Comparison of ENCODE assay signal across 24 cellular contexts in genomic region chr20:10221022-10221421, GRCh38. TPM values are rescaled to one million over a fixed set of nuclear protein-coding genes. Genes with fewer than 3 reads are reported as not detected.
"Had no signal": no experiment of that assay in that cellular context is flagged by ENCODE, and none has a peak within 500 bp of the region (broad histone marks: within the 10 kb centered on the region; RNA-seq: fewer than 3 reads in every experiment).

No MANE protein-coding gene starts in this region.

- ATAC-seq: foreskin keratinocyte; left lung; naive thymus-derived CD4-positive, alpha-beta T cell; psoas muscle; right cardiac atrium; T-cell had no signal

- H2AFZ ChIP-seq: hepatocyte had no signal

- H3K4me3 ChIP-seq: hepatocyte, left lung, lung, psoas muscle, thyroid gland had no signal

- H3K36me3 Mint-ChIP-seq: immature natural killer cell, T-cell had no signal

- H3K4me2 ChIP-seq: hepatocyte had no signal

- DNase-seq: activated CD4-positive, alpha-beta T cell treated with anti-CD3 and anti-CD28 coated beads for 1 hour; activated CD4-positive, alpha-beta T cell treated with anti-CD3 and anti-CD28 coated beads, Interleukin-2, amount 50 U/mL, for 4 hours; activated CD8-positive, alpha-beta memory T cell treated with anti-CD3 and anti-CD28 coated beads for 24 hours; activated CD8-positive, alpha-beta memory T cell treated with anti-CD3 and anti-CD28 coated beads, Interleukin-2, amount 50 U/mL, for 4 hours; activated naive CD4-positive, alpha-beta T cell treated with Interleukin-2 at 50 U/mL for 16 hours; activated naive CD8-positive, alpha-beta T cell treated with anti-CD3 and anti-CD28 coated beads for 36 hours; activated T-cell treated with anti-CD3 and anti-CD28 coated beads, Interleukin-2, amount 50 U/mL, for 24 hours; effector CD4-positive, alpha-beta T cell; erythroblast; foreskin keratinocyte; immature natural killer cell; kidney glomerular epithelial cell; left lung; naive thymus-derived CD4-positive, alpha-beta T cell; psoas muscle; right cardiac atrium; stimulated activated CD4-positive, alpha-beta T cell treated with anti-CD3 and anti-CD28 coated beads, Interleukin-4, amount 100 ng/mL, for 24 hours; stimulated activated naive CD4-positive, alpha-beta T cell treated with Interleukin-2 at 50 U/mL for 16 hours; T-cell; thyroid gland had no signal

- H3K79me2 ChIP-seq: hepatocyte had no signal

- H3K9me3 Mint-ChIP-seq: activated T-helper 2 cell treated with anti-CD3 and anti-CD28 coated beads, Interferon-gamma antibody, Interleukin-2, Interleukin-4, amounts not matched to agents 10 μg/mL and 5 μg/mL and 100 μg/mL, durations not matched to agents 14 hours and 24 hours and 36 hours; T-helper 2 cell treated with Interferon-gamma antibody and Interleukin-4, amounts not matched to agents 5 μg/mL and 100 μg/mL, for 36 hours had no signal

- H3K27me3 ChIP-seq: thyroid gland had no signal

- H3K27ac ChIP-seq: foreskin keratinocyte, hepatocyte, left lung, psoas muscle, thyroid gland had no signal

- H3K36me3 ChIP-seq: left lung, thyroid gland had no signal

- H3K4me3 Mint-ChIP-seq: activated naive CD8-positive, alpha-beta T cell treated with anti-CD3 and anti-CD28 coated beads for 36 hours; activated T-cell treated with anti-CD3 and anti-CD28 coated beads, Interleukin-2, amount 50 U/mL, for 24 hours; immature natural killer cell; T-helper 2 cell treated with Interferon-gamma antibody and Interleukin-4, amounts not matched to agents 5 μg/mL and 100 μg/mL, for 36 hours had no signal

- H3K27ac Mint-ChIP-seq: activated naive CD8-positive, alpha-beta T cell treated with anti-CD3 and anti-CD28 coated beads for 36 hours; activated T-cell treated with anti-CD3 and anti-CD28 coated beads, Interleukin-2, amount 50 U/mL, for 24 hours; activated T-helper 2 cell treated with anti-CD3 and anti-CD28 coated beads, Interferon-gamma antibody, Interleukin-2, Interleukin-4, amounts not matched to agents 10 μg/mL and 5 μg/mL and 100 μg/mL, durations not matched to agents 14 hours and 24 hours and 36 hours; immature natural killer cell; naive thymus-derived CD4-positive, alpha-beta T cell; T-cell; T-helper 2 cell treated with Interferon-gamma antibody and Interleukin-4, amounts not matched to agents 5 μg/mL and 100 μg/mL, for 36 hours had no signal

- H3K4me1 ChIP-seq: foreskin keratinocyte, psoas muscle had no signal

- H3K9me3 ChIP-seq: left lung, psoas muscle, thyroid gland had no signal

RNA-seq across cellular contexts. Expression of gene SNAP25, which starts 2.4 kb away (rescaled TPM):
- total RNA-seq: activated naive CD8-positive, alpha-beta T cell treated with anti-CD3 and anti-CD28 coated beads for 36 hours; foreskin keratinocyte; psoas muscle had no signal
- polyA plus RNA-seq: foreskin keratinocyte, immature natural killer cell had no signal
